In the genomic region with DNA sequence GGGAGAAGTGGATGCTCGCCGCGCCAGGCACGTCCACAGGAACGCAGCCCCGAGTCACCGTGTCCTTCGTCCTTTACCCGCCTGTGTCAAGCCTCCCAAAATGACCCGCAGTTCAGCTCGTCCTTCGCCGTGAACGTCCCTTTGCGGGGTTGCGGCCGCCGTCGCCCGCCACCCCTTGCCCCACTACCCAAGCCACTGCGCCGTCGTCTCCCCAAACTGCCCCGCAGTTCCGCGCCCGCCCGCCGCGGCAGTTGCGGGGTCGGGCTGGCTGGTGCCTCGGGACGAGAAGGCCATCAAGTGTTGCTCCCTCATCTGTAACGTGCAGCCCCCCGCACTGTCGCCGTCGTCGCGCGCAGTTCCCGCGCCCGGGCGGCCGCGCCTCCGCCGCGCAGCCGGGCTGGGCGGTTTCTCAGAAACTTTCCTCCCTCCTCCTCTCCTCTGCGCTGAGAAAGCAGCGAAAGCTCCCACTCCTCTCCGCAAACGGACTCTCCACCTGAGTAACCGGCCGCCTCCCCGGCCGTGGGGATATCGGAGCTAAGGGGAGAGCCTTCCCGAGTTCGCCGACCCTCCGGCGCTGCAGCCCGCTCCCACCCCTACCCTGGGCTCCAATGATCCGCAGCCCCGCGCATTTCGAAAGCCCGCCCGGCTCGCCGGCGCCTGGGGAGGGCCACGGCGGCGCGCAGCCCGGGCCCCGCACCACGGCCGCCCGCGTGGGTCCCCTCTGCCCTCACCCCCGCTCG, we compare ENCODE assay signal across 8 cellular contexts. TPM values are rescaled to one million over a fixed set of nuclear protein-coding genes. Genes with fewer than 3 reads are reported as not detected.
DNase-seq lines count a peak whose midpoint lies in the region; ATAC-seq and TF ChIP-seq lines count a peak whose summit lies in the region.

No MANE protein-coding gene starts in this region.

- no peaks in the 10 kb centered on the region for H3K79me1 ChIP-seq in mesendoderm (ENCODE audit: low read length)

- no peak overlapping the region for H2BK15ac ChIP-seq in mesendoderm (replicated peaks; ENCODE audit: low read depth)

- H2AK5ac ChIP-seq in mesendoderm (ENCODE audit: low read length): no peak overlapping the region

- peak overlapping the region; percentile 79 for H2BK120ac ChIP-seq in mesendoderm (ENCODE audit: low read depth, low read length)

- no peak for TF ChIP-seq CTCF in BE2C (IDR thresholded peaks at IDR 0.05; ENCODE audit: low read depth, low read length)

- H3K4ac ChIP-seq in mesendoderm (ENCODE audit: low read depth, low read length): peak overlapping the region; percentile 100

- no peak overlapping the region for H3K23ac ChIP-seq in mesendoderm (ENCODE audit: low read length)

- no peak overlapping the region for H2BK5ac ChIP-seq in mesendoderm (ENCODE audit: low read length)

- no peak for ATAC-seq in HG03354 (IDR thresholded peaks at IDR 0.05; ENCODE audit: poor library complexity, severe bottlenecking, unreplicated experiment)

- H3K4me2 ChIP-seq in mesendoderm (ENCODE audit: low read length): peak overlapping the region; percentile 90

- H3K4me3 ChIP-seq in BE2C (ENCODE audit: low read depth, low read length): peak overlapping the region; percentile 92
- H3K4me3 ChIP-seq in ectodermal cell (ENCODE audit: insufficient read depth, low read depth, low read length): peak overlapping the region; percentile 61
- peak overlapping the region; percentile 67 for H3K4me3 ChIP-seq in mesendoderm (ENCODE audit: low read length)

- peak overlapping the region; percentile 88 for H4K8ac ChIP-seq in mesendoderm (ENCODE audit: low read depth, low read length)

- H3K9me3 ChIP-seq in BE2C (no peaks in the 10 kb centered on the region), ectodermal cell (ENCODE audit: control insufficient read depth, low read length) (no peaks in the 10 kb centered on the region)

- H4K5ac ChIP-seq in mesendoderm (ENCODE audit: low read length): no peak overlapping the region

- H3K27ac ChIP-seq in ectodermal cell (ENCODE audit: insufficient read depth, low read depth, low read length, poor library complexity, severe bottlenecking): peak overlapping the region; percentile 98
- peak overlapping the region; percentile 100 for H3K27ac ChIP-seq in mesendoderm (ENCODE audit: low read depth, low read length)
- peak overlapping the region; percentile 98 for H3K27ac ChIP-seq in substantia nigra (ENCODE audit: low read depth, low read length, poor library complexity, severe bottlenecking)

- H3K27me3 ChIP-seq in BE2C (no peaks in the 10 kb centered on the region), ectodermal cell (ENCODE audit: control insufficient read depth, insufficient read depth, low read length, poor library complexity, severe bottlenecking) (no peaks in the 10 kb centered on the region), mesendoderm (ENCODE audit: insufficient read depth, low read length, poor library complexity) (no peaks in the 10 kb centered on the region)

- peak; percentile 48 for DNase-seq in BE2C
- DNase-seq in HT-29 (ENCODE audit: low spot score): peak; percentile 45
- DNase-seq in activated CD4-positive, alpha-beta T cell treated with anti-CD3 and anti-CD28 coated beads for 1 hour: peak; percentile 20
- no peak for DNase-seq in mesendoderm
- peak in 21 of 49 donors; percentile 9 to 46 (median 31) for DNase-seq in substantia nigra (lab: John Stamatoyannopoulos, UW)
- no peak for DNase-seq in putamen (ENCODE audit: low spot score)

- peak overlapping the region; percentile 100 for H3K18ac ChIP-seq in mesendoderm (ENCODE audit: low read length)

- WGBS in ectodermal cell, 2 experiments: 0 to 1% methylated on average over 89 of the region's 89 CpGs
- no CpG with 5 or more reads among the region's 89 CpGs for WGBS in mesendoderm (ENCODE audit: extremely low coverage, insufficient coverage, low lambda C conversion rate)

- H3K36me3 ChIP-seq in BE2C (peaks cover 40% of the 10 kb centered on the region), ectodermal cell (ENCODE audit: control insufficient read depth, insufficient read depth, low read length) (peaks cover 10% of the 10 kb centered on the region), mesendoderm (ENCODE audit: control insufficient read depth, insufficient read depth, low read length) (no peaks in the 10 kb centered on the region)

- peak overlapping the region; percentile 98 for H3K56ac ChIP-seq in mesendoderm (ENCODE audit: low read length)

- H3K79me2 ChIP-seq in mesendoderm (ENCODE audit: control insufficient read depth, insufficient read depth, low read length): no peaks in the 10 kb centered on the region

- H3K4me1 ChIP-seq in BE2C (no peaks in the 10 kb centered on the region), ectodermal cell (ENCODE audit: control insufficient read depth, insufficient read depth, low read length) (peaks cover 16% of the 10 kb centered on the region), mesendoderm (ENCODE audit: control insufficient read depth, low read depth, low read length) (peaks cover 3% of the 10 kb centered on the region)

- H3K9ac ChIP-seq in mesendoderm (ENCODE audit: low read length): peak overlapping the region; percentile 92

RNA-seq across cellular contexts. Expression of gene CDKN1B, which starts 6.7 kb away (rescaled TPM):
- polyA plus RNA-seq in BE2C (2012; ENCODE audit: insufficient read depth, insufficient read length, low read depth): 105 TPM
- 52.9 and 67.7 TPM in 2 replicates for total RNA-seq in HT-29 (2014; rRNA removed; shearing (Covaris generic))
- polyA plus RNA-seq in ectodermal cell (2013, experiment 1 of 4): 52.6 TPM
- 48.3 TPM for polyA plus RNA-seq in ectodermal cell (2013, experiment 2 of 4)
- polyA plus RNA-seq in ectodermal cell (2013, experiment 3 of 4): 44.7 TPM
- polyA plus RNA-seq in ectodermal cell (2013, experiment 4 of 4): 45.3 TPM
- polyA plus RNA-seq in mesendoderm (2013, experiment 1 of 2): 7.9 TPM
- polyA plus RNA-seq in mesendoderm (2013, experiment 2 of 2): 7.8 TPM

RNA-seq across cellular contexts. Expression of gene GPR19, which starts 27.9 kb away (rescaled TPM):
- 5.6 TPM for polyA plus RNA-seq in BE2C (2012; ENCODE audit: insufficient read depth, insufficient read length, low read depth)
- total RNA-seq in HT-29 (2014; rRNA removed; shearing (Covaris generic)): 0.25 and 1.0 TPM in 2 replicates
- 36.1 TPM for polyA plus RNA-seq in ectodermal cell (2013, experiment 1 of 4)
- polyA plus RNA-seq in ectodermal cell (2013, experiment 2 of 4): 48.7 TPM
- 38.5 TPM for polyA plus RNA-seq in ectodermal cell (2013, experiment 3 of 4)
- 45.1 TPM for polyA plus RNA-seq in ectodermal cell (2013, experiment 4 of 4)
- polyA plus RNA-seq in mesendoderm (2013, experiment 1 of 2): 10.5 TPM
- 10.0 TPM for polyA plus RNA-seq in mesendoderm (2013, experiment 2 of 2)

Comparison
In these comparisons a context has a peak if more than half of its experiments do, and no peak if none do; other contexts are left out.
1. DNase-seq: peak in BE2C (single experiment), HT-29 (single experiment) and activated CD4-positive, alpha-beta T cell treated with anti-CD3 and anti-CD28 coated beads for 1 hour (single experiment); none in mesendoderm (single experiment) and putamen (single experiment).
2. Peak in every context shown above with its lines, with median percentiles within 50 percentile points of each other: H3K4me3 ChIP-seq and H3K27ac ChIP-seq.